In the genomic region with DNA sequence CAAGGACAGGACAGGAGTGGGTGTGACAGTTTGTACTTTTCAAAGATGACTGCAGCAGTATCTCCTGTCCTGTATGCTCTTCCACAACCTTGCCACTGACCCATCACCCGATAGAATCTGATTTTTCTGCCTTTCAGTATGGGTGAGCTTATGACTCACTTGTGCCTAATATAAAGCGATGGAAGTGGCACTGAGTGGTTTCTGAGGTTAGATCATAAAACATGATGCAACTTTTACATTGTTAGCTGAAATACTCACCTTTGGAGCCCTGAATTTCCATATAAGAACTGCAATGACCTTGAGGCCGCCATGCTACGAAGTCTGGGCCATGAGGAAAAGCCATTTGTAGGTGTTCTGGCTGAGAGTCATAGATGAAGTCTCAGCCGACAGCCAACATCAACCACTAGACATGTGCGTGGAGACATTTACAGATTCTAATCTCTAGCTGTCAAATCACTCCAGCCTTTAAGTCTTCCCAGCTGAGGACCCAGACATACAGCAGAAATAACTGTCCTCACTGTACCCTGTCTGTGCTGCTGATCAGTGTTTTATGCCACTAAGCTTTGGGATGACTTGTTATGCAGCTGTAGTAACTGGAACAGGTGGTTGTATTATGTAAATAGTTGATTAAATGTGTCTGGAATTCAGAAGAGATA, we compare ENCODE assay signal across 11 cellular contexts.
DNase-seq lines count a peak whose midpoint lies in the region; TF ChIP-seq lines count a peak whose summit lies in the region.
"Had no signal": no experiment of that assay in that cellular context is flagged by ENCODE, and none has a peak within 500 bp of the region (broad histone marks: within the 10 kb centered on the region; RNA-seq: fewer than 3 reads in every experiment).

No MANE protein-coding gene starts in this region.

- no peak overlapping the region for H2AK5ac ChIP-seq in H9 (ENCODE audit: insufficient read length, low read length)

- WGBS in H9 (ENCODE audit: extremely low coverage, insufficient read length, low lambda C conversion rate), result no CpG with 5 or more reads among the region's 6 CpGs

- no peak overlapping the region for H3K27ac Mint-ChIP-seq in H9

- no peaks in the 10 kb centered on the region for H3K4me1 ChIP-seq in adipocyte (ENCODE audit: control insufficient read depth, insufficient read depth, low read length)
- H3K4me1 ChIP-seq in H9 (ENCODE audit: insufficient read depth, low read length), result no peaks in the 10 kb centered on the region
- H3K4me1 ChIP-seq: body of pancreas, parathyroid adenoma had no signal

- no peaks in the 10 kb centered on the region for H3K36me3 ChIP-seq in adipocyte (ENCODE audit: control insufficient read depth, insufficient read depth, low read length, severe bottlenecking)

- no peak overlapping the region for H3K56ac ChIP-seq in H9 (ENCODE audit: insufficient read length, low read depth, low read length)

- no peak overlapping the region for H2BK120ac ChIP-seq in H9 (ENCODE audit: low read depth, low read length, poor library complexity, severe bottlenecking)

- peak; percentile 69 for DNase-seq in HCEC 1CT
- DNase-seq in LoVo (ENCODE audit: low spot score), result peak; percentile 33
- peak; percentile 30 for DNase-seq in adipocyte (ENCODE audit: low read depth)
- DNase-seq in kidney glomerular epithelial cell (lab: John Stamatoyannopoulos, UW), result peak; percentile 12
- no peak for DNase-seq in H9
- no peak for DNase-seq in epidermal melanocyte (ENCODE audit: insufficient read length, low spot score)
- DNase-seq in NCI-H2196 treated with DMSO at 0.1 percent for 48 hours (lab: John Stamatoyannopoulos, UW; ENCODE audit: unreplicated experiment), result no peak
- DNase-seq: body of pancreas, midbrain, NCI-H2081 had no signal

- H3K9me3 ChIP-seq in adipocyte (ENCODE audit: control insufficient read depth, low read length) (peaks cover 10% of the 10 kb centered on the region), H9 (ENCODE audit: control insufficient read depth, low read depth, low read length) (no peaks in the 10 kb centered on the region)
- H3K9me3 ChIP-seq: body of pancreas had no signal

- no peak overlapping the region for H2BK20ac ChIP-seq in H9 (ENCODE audit: low read depth, low read length, poor library complexity, severe bottlenecking)

- no peak overlapping the region for H3K4me3 ChIP-seq in adipocyte (ENCODE audit: low read length)
- H3K4me3 ChIP-seq: body of pancreas had no signal

- H3K36me3 Mint-ChIP-seq in H9 (ENCODE audit: insufficient read depth in 1 of 3, low read depth in 3 of 3), result no peaks in the 10 kb centered on the region

- H3K14ac ChIP-seq in H9 (ENCODE audit: insufficient read depth, low read length), result no peak overlapping the region

- peaks cover 0 to 8% of the 10 kb centered on the region in 2 experiments; a peak in 2 of 5 replicates for H3K9me3 Mint-ChIP-seq in H9

- H3K27me3 ChIP-seq in adipocyte (replicated peaks; ENCODE audit: control insufficient read depth, insufficient read depth, low read length) (no peaks in the 10 kb centered on the region), H9 (ENCODE audit: insufficient read depth, low read length) (no peaks in the 10 kb centered on the region)
- H3K27me3 ChIP-seq: body of pancreas had no signal

- H2AFZ ChIP-seq in H9 (ENCODE audit: low read length), result no peak overlapping the region
- H2AFZ ChIP-seq: parathyroid adenoma had no signal

- no peak for TF ChIP-seq CTCF in H9 (conservative IDR thresholded peaks at IDR 0.05)

- no peak overlapping the region for H2BK12ac ChIP-seq in H9 (ENCODE audit: insufficient read length, low read depth, low read length)

- no peak overlapping the region for H2BK5ac ChIP-seq in H9 (ENCODE audit: insufficient read length, low read length)

- no peak overlapping the region for H3K4ac ChIP-seq in H9 (ENCODE audit: low read depth, low read length)

- no peaks in the 10 kb centered on the region for H3K23me2 ChIP-seq in H9 (ENCODE audit: insufficient read length, low read depth, low read length, poor library complexity, severe bottlenecking)

- no peak overlapping the region for H3K27ac ChIP-seq in H9 (ENCODE audit: insufficient read length, low read depth, low read length)
- H3K27ac ChIP-seq: body of pancreas, parathyroid adenoma had no signal

- no peak overlapping the region for H3K23ac ChIP-seq in H9 (ENCODE audit: insufficient read length, low read depth, low read length)

- no peaks in the 10 kb centered on the region; the same call in 1 of the 2 replicates for H3K27me3 Mint-ChIP-seq in H9 (ENCODE audit: low read depth)

- H3K4me1 Mint-ChIP-seq in H9, result no peaks in the 10 kb centered on the region

- H4K8ac ChIP-seq in H9 (replicated peaks; ENCODE audit: insufficient read length, low read depth, low read length), result no peak overlapping the region

- H3K79me1 ChIP-seq in H9 (ENCODE audit: insufficient read depth, low read depth, low read length, poor library complexity, severe bottlenecking), result no peaks in the 10 kb centered on the region

- H2BK15ac ChIP-seq in H9 (ENCODE audit: low read depth, low read length), result no peak overlapping the region

- no peak overlapping the region for H4K5ac ChIP-seq in H9 (ENCODE audit: insufficient read length, low read depth, low read length)

- no peak overlapping the region for H3K18ac ChIP-seq in H9 (ENCODE audit: insufficient read length, low read depth, low read length)

- H3K79me2 ChIP-seq in H9 (ENCODE audit: insufficient read depth, low read length), result no peaks in the 10 kb centered on the region
- H3K79me2 ChIP-seq: parathyroid adenoma had no signal

- no peak overlapping the region for H3K4me3 Mint-ChIP-seq in H9

- no peak overlapping the region for H3T11ph ChIP-seq in H9 (ENCODE audit: low read length)

- no peak overlapping the region for H3K4me2 ChIP-seq in H9 (ENCODE audit: insufficient read depth, insufficient read length, low read length)

- no peak overlapping the region for H4K91ac ChIP-seq in H9 (ENCODE audit: insufficient read length, low read depth, low read length)

- H3K9ac ChIP-seq in adipocyte (ENCODE audit: low read length) (no peak overlapping the region), H9 (ENCODE audit: extremely low read depth, insufficient read length, low read length) (no peak overlapping the region)
- H3K9ac ChIP-seq: parathyroid adenoma had no signal

- H4K20me1 ChIP-seq in H9 (ENCODE audit: control insufficient read depth, insufficient read depth, insufficient read length), result no peaks in the 10 kb centered on the region

Comparison
In these comparisons a context has a peak if more than half of its experiments do, and no peak if none do; other contexts are left out.
1. DNase-seq: peak in HCEC 1CT (single experiment), LoVo (single experiment), adipocyte (single experiment) and kidney glomerular epithelial cell (single experiment); none in H9 (single experiment), epidermal melanocyte (single experiment) and NCI-H2196 treated with DMSO at 0.1 percent for 48 hours (single experiment).